12 cellular contexts compared by ENCODE assay signal in genomic region chr4:153560918-153561317, GRCh38.
A peak's percentile ranks its signal among the peaks of the same experiment; 100 is the strongest.
DNase-seq lines count a peak whose midpoint lies in the region; ATAC-seq and TF ChIP-seq lines count a peak whose summit lies in the region.
"Had no signal": no experiment of that assay in that cellular context is flagged by ENCODE, and none has a peak within 500 bp of the region (broad histone marks: within the 10 kb centered on the region; RNA-seq: fewer than 3 reads in every experiment).

No MANE protein-coding gene starts in this region.

- no peak overlapping the region for H3K4me3 ChIP-seq in OCI-LY7 (ENCODE audit: low read depth, low read length, poor library complexity, severe bottlenecking)
- H3K4me3 ChIP-seq: pancreas had no signal

- H3K27ac Mint-ChIP-seq in activated naive CD8-positive, alpha-beta T cell: peak overlapping the region; percentile 6
- no peak overlapping the region for H3K27ac Mint-ChIP-seq in activated naive CD8-positive, alpha-beta T cell treated with anti-CD3 and anti-CD28 coated beads for 36 hours
- no peak overlapping the region for H3K27ac Mint-ChIP-seq in stimulated activated naive CD8-positive, alpha-beta T cell treated with anti-CD3 and anti-CD28 coated beads, Interleukin-15, amount 100 ng/mL, for 72 hours

- H3K4me3 Mint-ChIP-seq in activated naive CD8-positive, alpha-beta T cell: no peak overlapping the region
- no peak overlapping the region for H3K4me3 Mint-ChIP-seq in activated naive CD8-positive, alpha-beta T cell treated with anti-CD3 and anti-CD28 coated beads for 36 hours
- peak overlapping the region in 1 of 2 donors; percentile 25 for H3K4me3 Mint-ChIP-seq in stimulated activated naive CD8-positive, alpha-beta T cell treated with anti-CD3 and anti-CD28 coated beads, Interleukin-15, amount 100 ng/mL, for 72 hours

- H4K20me1 ChIP-seq in OCI-LY7 (ENCODE audit: insufficient read depth, low read length): peaks cover 15% of the 10 kb centered on the region; the same call in 1 of the 2 replicates

- TF ChIP-seq CTCF in OCI-LY7 (conservative IDR thresholded peaks at IDR 0.05; ENCODE audit: low read length): no peak

- ATAC-seq in HG02938 (IDR thresholded peaks at IDR 0.05; ENCODE audit: unreplicated experiment): peak; percentile 92
- ATAC-seq in stimulated activated naive CD8-positive, alpha-beta T cell treated with anti-CD3 and anti-CD28 coated beads, Interleukin-15, amount 100 ng/mL, for 72 hours: peak; percentile 72
- ATAC-seq: pancreas had no signal

- H2AFZ ChIP-seq in OCI-LY7 (ENCODE audit: low read length): no peak overlapping the region

- peaks cover 48% of the 10 kb centered on the region for H3K4me1 Mint-ChIP-seq in activated naive CD8-positive, alpha-beta T cell (ENCODE audit: low read depth)
- peaks cover 30% of the 10 kb centered on the region for H3K4me1 Mint-ChIP-seq in activated naive CD8-positive, alpha-beta T cell treated with anti-CD3 and anti-CD28 coated beads for 36 hours
- H3K4me1 Mint-ChIP-seq in stimulated activated naive CD8-positive, alpha-beta T cell treated with anti-CD3 and anti-CD28 coated beads, Interleukin-15, amount 100 ng/mL, for 72 hours: peaks cover 53% of the 10 kb centered on the region

- H3K36me3 Mint-ChIP-seq in activated naive CD8-positive, alpha-beta T cell: peaks cover 35% of the 10 kb centered on the region
- H3K36me3 Mint-ChIP-seq in activated naive CD8-positive, alpha-beta T cell treated with anti-CD3 and anti-CD28 coated beads for 36 hours: peaks cover 62% of the 10 kb centered on the region

- H3K9me3 ChIP-seq in OCI-LY7 (ENCODE audit: low read length): no peaks in the 10 kb centered on the region; the same call in 1 of the 2 replicates
- H3K9me3 ChIP-seq: pancreas had no signal

- peak overlapping the region; percentile 14 for H3K27ac ChIP-seq in OCI-LY7 (ENCODE audit: low read depth, low read length, poor library complexity, severe bottlenecking)
- H3K27ac ChIP-seq: pancreas had no signal

- peaks cover 24% of the 10 kb centered on the region for H3K4me1 ChIP-seq in OCI-LY7 (ENCODE audit: insufficient read depth, low read length, poor library complexity, severe bottlenecking)

- H3K36me3 ChIP-seq in OCI-LY7 (ENCODE audit: insufficient read depth, low read length): peaks cover 98% of the 10 kb centered on the region

- POLR2A ChIA-PET in OCI-LY7 (lab: Charles Lee): no interaction called here

- 0 out of 2 replicates have a peak overlapping the region, but pooled peaks have one; percentile 4 for H3K4me2 ChIP-seq in OCI-LY7 (ENCODE audit: low read length)

- intact Hi-C loops in OCI-LY7 (cut with micrococcal nuclease; ENCODE audit: unreplicated experiment): no loop called here

- H3K27me3 Mint-ChIP-seq in activated naive CD8-positive, alpha-beta T cell: no peaks in the 10 kb centered on the region
- H3K27me3 Mint-ChIP-seq in activated naive CD8-positive, alpha-beta T cell treated with anti-CD3 and anti-CD28 coated beads for 36 hours: no peaks in the 10 kb centered on the region
- H3K27me3 Mint-ChIP-seq in stimulated activated naive CD8-positive, alpha-beta T cell treated with anti-CD3 and anti-CD28 coated beads, Interleukin-15, amount 100 ng/mL, for 72 hours: no peaks in the 10 kb centered on the region

- peaks cover 8% of the 10 kb centered on the region for H3K9me3 Mint-ChIP-seq in activated naive CD8-positive, alpha-beta T cell (ENCODE audit: low read depth)
- peaks cover 11% of the 10 kb centered on the region for H3K9me3 Mint-ChIP-seq in activated naive CD8-positive, alpha-beta T cell treated with anti-CD3 and anti-CD28 coated beads for 36 hours
- H3K9me3 Mint-ChIP-seq in stimulated activated naive CD8-positive, alpha-beta T cell treated with anti-CD3 and anti-CD28 coated beads, Interleukin-15, amount 100 ng/mL, for 72 hours: peaks cover 13 to 14% of the 10 kb centered on the region in 2 donors

- DNase-seq in activated naive CD8-positive, alpha-beta T cell treated with anti-CD3 and anti-CD28 coated beads for 36 hours: no peak
- DNase-seq in OCI-LY7 (ENCODE audit: low spot score) (no peak), NCI-H2029 treated with DMSO at 0.1 percent for 48 hours (lab: John Stamatoyannopoulos, UW) (no peak), hippocampal formation (lab: John Stamatoyannopoulos, UW) (no peak), superior temporal gyrus (ENCODE audit: extremely low spot score) (no peak)
- DNase-seq in stimulated activated naive CD8-positive, alpha-beta T cell treated with anti-CD3 and anti-CD28 coated beads, Interleukin-15, amount 100 ng/mL, for 72 hours: no peak
- DNase-seq: activated CD4-positive, alpha-beta T cell treated with anti-CD3 and anti-CD28 coated beads, Interleukin-2, amount 50 U/mL, for 4 hours; effector CD4-positive, alpha-beta T cell; NCI-H446; pancreas had no signal

- peaks cover 86% of the 10 kb centered on the region for H3K79me2 ChIP-seq in OCI-LY7 (ENCODE audit: insufficient read depth, low read depth, low read length)

- CTCF ChIA-PET in OCI-LY7 (lab: Charles Lee; ENCODE audit: unreplicated experiment): no interaction called here

- H3K9me2 ChIP-seq in OCI-LY7 (ENCODE audit: insufficient read depth, low read length): no peaks in the 10 kb centered on the region

- TSS peak; percentile 0 for BruUV-seq in OCI-LY7 (replicated peaks; lab: Mats Ljungman, UMichigan)
